ENCODE assay signal across 1 cellular context in genomic region chr4:140138428-140138827, GRCh38.
TF ChIP-seq lines count a peak whose summit lies in the region.

No MANE protein-coding gene starts in this region.

TF ChIP-seq in GM23338, 12 proteins besides CTCF, POLR2A, EP300 and RAD21:
- TF ChIP-seq ZNF462 (CRISPR knock-in tag; IDR thresholded peaks at IDR 0.05) (no peak), ETS1 (IDR thresholded peaks at IDR 0.05) (no peak), CREB1 (CRISPR knock-in tag; IDR thresholded peaks at IDR 0.05; ENCODE audit: low read depth) (no peak), ZNF114 (CRISPR knock-in tag; IDR thresholded peaks at IDR 0.05) (no peak), ZNF331 (CRISPR knock-in tag; IDR thresholded peaks at IDR 0.05; ENCODE audit: low read depth) (no peak), JUNB (IDR thresholded peaks at IDR 0.05; ENCODE audit: unreplicated experiment) (no peak), REST (IDR thresholded peaks at IDR 0.05; ENCODE audit: unreplicated experiment) (no peak), POLR2AphosphoS5 (IDR thresholded peaks at IDR 0.05; ENCODE audit: low read depth) (no peak), EZH2phosphoT487 (IDR thresholded peaks at IDR 0.05; ENCODE audit: unreplicated experiment) (no peak), EZH2 (IDR thresholded peaks at IDR 0.05; ENCODE audit: low read depth, unreplicated experiment) (no peak), NANOG (IDR thresholded peaks at IDR 0.05; ENCODE audit: borderline replicate concordance) (no peak), STAT1 (IDR thresholded peaks at IDR 0.05; ENCODE audit: unreplicated experiment) (no peak)
